In the genomic region with DNA sequence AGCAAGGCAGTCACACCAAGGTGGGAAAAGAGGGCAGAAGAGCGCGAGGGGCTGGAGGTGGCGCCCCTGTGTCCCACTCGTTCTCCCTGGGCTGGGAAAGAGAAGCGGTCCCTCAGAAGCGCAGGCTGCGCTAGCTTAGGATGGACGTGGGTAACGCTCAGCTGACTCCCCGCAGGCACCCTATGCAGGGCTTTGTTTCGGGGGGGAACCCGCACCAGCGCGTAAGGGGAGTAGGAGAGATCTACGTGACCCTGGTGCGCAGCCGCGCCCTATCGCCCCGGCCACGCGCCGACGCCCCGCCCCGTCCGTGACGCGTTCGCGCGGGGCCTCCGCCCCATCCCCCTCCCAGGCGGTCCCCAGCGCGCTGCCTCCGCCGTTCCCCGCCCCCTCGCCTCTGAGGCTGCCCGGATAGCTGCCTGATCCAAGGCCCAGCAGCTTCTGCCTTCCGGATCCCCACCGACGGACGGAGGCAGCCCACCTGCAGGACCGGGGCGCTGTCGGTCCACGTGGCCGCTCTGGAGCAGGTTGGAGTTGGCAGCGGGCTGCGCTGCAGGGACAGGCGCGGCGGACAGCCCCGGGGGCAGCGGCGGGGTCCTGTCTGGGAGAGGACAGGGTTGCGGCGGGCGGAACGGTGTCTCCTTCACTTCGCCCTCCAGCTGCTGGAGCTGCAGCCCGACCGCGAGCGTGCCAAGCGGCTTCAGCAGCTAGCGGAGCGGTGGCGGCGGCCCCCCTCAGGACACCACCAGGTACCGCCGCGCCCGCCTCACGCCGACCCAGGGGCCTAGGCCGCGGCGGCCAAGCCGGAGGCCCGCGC, we compare ENCODE assay signal across 8 cellular contexts. TPM values are rescaled to one million over a fixed set of nuclear protein-coding genes. Genes with fewer than 3 reads are reported as not detected.
DNase-seq lines count a peak whose midpoint lies in the region; ATAC-seq and TF ChIP-seq lines count a peak whose summit lies in the region.

A gene with protein sequence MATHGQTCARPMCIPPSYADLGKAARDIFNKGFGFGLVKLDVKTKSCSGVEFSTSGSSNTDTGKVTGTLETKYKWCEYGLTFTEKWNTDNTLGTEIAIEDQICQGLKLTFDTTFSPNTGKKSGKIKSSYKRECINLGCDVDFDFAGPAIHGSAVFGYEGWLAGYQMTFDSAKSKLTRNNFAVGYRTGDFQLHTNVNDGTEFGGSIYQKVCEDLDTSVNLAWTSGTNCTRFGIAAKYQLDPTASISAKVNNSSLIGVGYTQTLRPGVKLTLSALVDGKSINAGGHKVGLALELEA (plus strand): TSS at position 604 of the 814 bp plus-strand sequence. CDS start 363 bp downstream, outside the sequence.

- H3K27me3 ChIP-seq in colonic mucosa: no peaks in the 10 kb centered on the region

- peak within 1 kb of the TSS; percentile 98 to 99 for H3K9ac ChIP-seq in colonic mucosa (ENCODE audit: low read depth in 2 of 2, low read length in 2 of 2)

- ATAC-seq in GM19035 (IDR thresholded peaks at IDR 0.05; ENCODE audit: unreplicated experiment) (peak; percentile 88), HG03342 (IDR thresholded peaks at IDR 0.05; ENCODE audit: unreplicated experiment) (peak; percentile 82), left lobe of liver (peak; percentile 95)

- no peaks in the 10 kb centered on the region for H3K9me3 ChIP-seq in colonic mucosa

- peak within 1 kb of the TSS; percentile 86 for H3K4me3 ChIP-seq in colonic mucosa

- H3K36me3 ChIP-seq in colonic mucosa: peaks cover 7% of the 10 kb centered on the region

- DNase-seq in AML-193 (lab: John Stamatoyannopoulos, UW) (peak; percentile 76 to 83), NCI-H524 (lab: John Stamatoyannopoulos, UW) (peak; percentile 47 to 69), colonic mucosa (peak; percentile 91), left lobe of liver (ENCODE audit: low spot score) (peak; percentile 93)
- peak; percentile 95 for DNase-seq in activated CD4-positive, alpha-beta T cell treated with anti-CD3 and anti-CD28 coated beads for 48 hours
- DNase-seq in stimulated activated CD4-positive, alpha-beta T cell treated with anti-CD3 and anti-CD28 coated beads, Interleukin-2, amount 100 ng/mL, for 4 hours (ENCODE audit: low read depth): peak; percentile 90

- peak within 1 kb of the TSS; percentile 95 for H3K27ac ChIP-seq in colonic mucosa

- peaks cover 5% of the 10 kb centered on the region for H3K4me1 ChIP-seq in colonic mucosa

- no peak for TF ChIP-seq CTCF in colonic mucosa (IDR thresholded peaks at IDR 0.05)

- intact Hi-C loops in colonic mucosa (cut with DNase I): no loop called here

RNA-seq across cellular contexts. Expression of the gene that starts here (rescaled TPM):
- total RNA-seq in colonic mucosa (100 to 1,000 TPM; 314 to 430 TPM), left lobe of liver (47.8 TPM)

Comparison
In these comparisons a context has a peak if more than half of its experiments do, and no peak if none do; other contexts are left out.
1. Peak in every context shown above with its lines: DNase-seq, ATAC-seq, H3K4me3 ChIP-seq and H3K27ac ChIP-seq.